In genomic region chr1:30809514-30810263, GRCh38 we compare ENCODE assay signal across 10 cellular contexts. TPM values are rescaled to one million over a fixed set of nuclear protein-coding genes. Genes with fewer than 3 reads are reported as not detected.
DNase-seq lines count a peak whose midpoint lies in the region; ATAC-seq, FAIRE-seq and TF ChIP-seq lines count a peak whose summit lies in the region.
"Had no signal": no experiment of that assay in that cellular context is flagged by ENCODE, and none has a peak within 500 bp of the region (broad histone marks: within the 10 kb centered on the region; RNA-seq: fewer than 3 reads in every experiment).

No MANE protein-coding gene starts in this region.

- no peaks in the 10 kb centered on the region for H4K20me1 ChIP-seq in keratinocyte (ENCODE audit: control insufficient read depth, extremely low read depth, insufficient read depth, low read length)

- peak overlapping the region; percentile 26 for H3K4me2 ChIP-seq in keratinocyte (ENCODE audit: control insufficient read depth, extremely low read depth, insufficient read depth, low read depth, low read length)

- H3K9ac ChIP-seq in keratinocyte (ENCODE audit: control insufficient read depth, extremely low read depth, insufficient read depth, low read length), result no peak overlapping the region

- no peak for TF ChIP-seq CTCF in heart left ventricle (IDR thresholded peaks at IDR 0.05)
- TF ChIP-seq CTCF in right atrium auricular region (IDR thresholded peaks at IDR 0.05), result no peak
- no peak for TF ChIP-seq CTCF in astrocyte of the spinal cord (IDR thresholded peaks at IDR 0.05; ENCODE audit: low read depth, low read length)
- TF ChIP-seq CTCF in keratinocyte (optimal IDR thresholded peaks at IDR 0.05 in 1 of 3, IDR thresholded peaks at IDR 0.05 in 1 of 3, conservative IDR thresholded peaks at IDR 0.05 in 1 of 3; ENCODE audit: extremely low read depth in 1 of 3, insufficient read depth in 2 of 3, low read length in 3 of 3), result no peak
- TF ChIP-seq CTCF in body of pancreas (IDR thresholded peaks at IDR 0.05), result no peak

- peak; percentile 88 for FAIRE-seq in keratinocyte (lab: Jason Lieb, UNC)

- H3K4me3 ChIP-seq in heart left ventricle (no peak overlapping the region), right atrium auricular region (no peak overlapping the region), astrocyte of the spinal cord (ENCODE audit: low read depth, low read length) (no peak overlapping the region), keratinocyte (ENCODE audit: control insufficient read depth in 2 of 3, extremely low read depth in 1 of 3, insufficient read depth in 2 of 3, low read depth in 1 of 3, low read length in 3 of 3) (no peak overlapping the region), aorta (ENCODE audit: low read length in 2 of 2) (no peak overlapping the region), body of pancreas (no peak overlapping the region)

- H3K36me3 ChIP-seq in heart left ventricle (no peaks in the 10 kb centered on the region), right atrium auricular region (no peaks in the 10 kb centered on the region), keratinocyte (ENCODE audit: control insufficient read depth in 2 of 2, extremely low read depth in 1 of 2, insufficient read depth in 2 of 2, low read length in 2 of 2) (no peaks in the 10 kb centered on the region), aorta (ENCODE audit: control insufficient read depth in 1 of 2, insufficient read depth in 2 of 2, low read length in 1 of 2) (no peaks in the 10 kb centered on the region), body of pancreas (replicated peaks in 1 of 2; ENCODE audit: insufficient read depth in 1 of 2, low read depth in 2 of 2) (no peaks in the 10 kb centered on the region)

- WGBS in heart left ventricle, 4 donors, result 34 to 44% (median 36%) methylated on average over 14 of the region's 14 CpGs
- 55 to 57% methylated on average over 14 of the region's 14 CpGs for WGBS in aorta, 2 donors
- WGBS in body of pancreas, 2 donors, result 52 to 55% methylated on average over 14 of the region's 14 CpGs

- H3K9me3 ChIP-seq in heart left ventricle (no peaks in the 10 kb centered on the region), right atrium auricular region (no peaks in the 10 kb centered on the region), keratinocyte (ENCODE audit: control insufficient read depth, low read depth, low read length) (no peaks in the 10 kb centered on the region), aorta (ENCODE audit: control insufficient read depth, low read length) (no peaks in the 10 kb centered on the region), body of pancreas (no peaks in the 10 kb centered on the region)

- H3K79me2 ChIP-seq in keratinocyte (ENCODE audit: control insufficient read depth, insufficient read depth, low read length), result no peaks in the 10 kb centered on the region

- dilution Hi-C loops in keratinocyte (cut with MboI; ENCODE audit: extremely low pct_ligation_motif_present, low sequenced_read_pairs), result loop anchor here (25.0 kb wide), 1 partner anchor 103 kb away; the partner anchor contains the start of gene SDC3

- H3K27me3 ChIP-seq in heart left ventricle (peaks cover 0 to 35% (median 0%) of the 10 kb centered on the region in 9 donors), right atrium auricular region (no peaks in the 10 kb centered on the region), keratinocyte (ENCODE audit: control insufficient read depth, extremely low read depth, insufficient read depth, low read length) (peaks cover 50% of the 10 kb centered on the region), aorta (ENCODE audit: control insufficient read depth in 1 of 2, insufficient read depth in 2 of 2, low read length in 1 of 2) (no peaks in the 10 kb centered on the region), body of pancreas (no peaks in the 10 kb centered on the region)

- intact Hi-C loops in heart left ventricle (cut with DNase I) (loop anchor here in 1 of 10 donors (5.0 kb wide), 1 partner anchor 43 kb away; no protein-coding TSS in a partner anchor), aorta (cut with DNase I) (no loop called here), left colon (cut with DNase I, micrococcal nuclease) (no loop called here), body of pancreas (cut with DNase I) (no loop called here)

- in situ Hi-C loops in astrocyte of the spinal cord (cut with HindIII; ENCODE audit: low sequenced_read_pairs), result no loop called here

- H3K4me1 ChIP-seq in heart left ventricle, result peaks cover 3 to 35% (median 25%) of the 10 kb centered on the region in 12 donors
- peaks cover 0 to 36% of the 10 kb centered on the region in 2 donors for H3K4me1 ChIP-seq in right atrium auricular region
- peaks cover 11% of the 10 kb centered on the region for H3K4me1 ChIP-seq in keratinocyte (ENCODE audit: control insufficient read depth, extremely low read depth, insufficient read depth, low read length)
- peaks cover 0 to 3% of the 10 kb centered on the region in 2 donors for H3K4me1 ChIP-seq in aorta (ENCODE audit: control insufficient read depth in 1 of 2, insufficient read depth in 2 of 2, low read length in 2 of 2)
- H3K4me1 ChIP-seq in body of pancreas, result peaks cover 8% of the 10 kb centered on the region

- peak in 3 of 4 donors; percentile 61 to 82 (median 63) for ATAC-seq in heart left ventricle
- peak; percentile 66 for ATAC-seq in aorta (ENCODE audit: low FRiP score)
- no peak for ATAC-seq in left colon
- ATAC-seq in body of pancreas, result no peak
- no peak for ATAC-seq in HG03135 (IDR thresholded peaks at IDR 0.05; ENCODE audit: unreplicated experiment)
- ATAC-seq: esophagus mucosa had no signal

- H3K27ac ChIP-seq in heart left ventricle (peak overlapping the region in 6 of 12 donors; percentile 10 to 77 (median 14)), right atrium auricular region (peak overlapping the region in 1 of 2 donors; percentile 44), keratinocyte (ENCODE audit: control insufficient read depth, insufficient read depth, low read length) (no peak overlapping the region), aorta (ENCODE audit: low read depth in 1 of 2, low read length in 2 of 2) (no peak overlapping the region), body of pancreas (no peak overlapping the region)

- no peak overlapping the region for H2AFZ ChIP-seq in keratinocyte (ENCODE audit: control insufficient read depth, low read length)

- H3K9me1 ChIP-seq in keratinocyte (ENCODE audit: control insufficient read depth, extremely low read depth, insufficient read depth, low read length), result no peaks in the 10 kb centered on the region

- DNase-seq in heart left ventricle, result no peak
- no peak for DNase-seq in right atrium auricular region (ENCODE audit: low spot score)
- peak; percentile 85 for DNase-seq in astrocyte of the spinal cord (ENCODE audit: low read depth, low spot score)
- no peak for DNase-seq in keratinocyte (ENCODE audit: low read depth, low spot score)
- DNase-seq in aorta, result no peak
- no peak for DNase-seq in left colon
- DNase-seq in body of pancreas, result no peak
- DNase-seq: CD4-positive, alpha-beta T cell had no signal

- TF ChIP-seq POLR2A in heart left ventricle (IDR thresholded peaks at IDR 0.05), result no peak
- no peak for TF ChIP-seq POLR2A in body of pancreas (IDR thresholded peaks at IDR 0.05)

RNA-seq across cellular contexts. Expression of gene LAPTM5, which starts 52.1 kb away (rescaled TPM):
- total RNA-seq in heart left ventricle (100 to 1,000 TPM in 1 of 9 donors, 10 to 100 TPM in 7, 1 to 10 TPM in 1; 9.4 to 260 (median 14.3) TPM), right atrium auricular region (10 to 100 TPM; 17.4 to 62.8 TPM), aorta (100 to 1,000 TPM; 114 to 116 TPM), left colon (10 to 100 TPM; 10.7 to 49.1 TPM), body of pancreas (10 to 100 TPM in 1 of 2 donors, 1 to 10 TPM in 1; 6.3 to 25.2 TPM)
- polyA plus RNA-seq in heart left ventricle (10 to 100 TPM in 1 of 2 donors, 1 to 10 TPM in 1; 6.9 to 28.7 TPM), keratinocyte (0.18 to 0.40 TPM (median 0.25 TPM) in 3 replicates), aorta (100 to 1,000 TPM in 1 of 2 donors, 10 to 100 TPM in 1; 18.0 to 122 TPM)
- polyA plus RNA-seq in keratinocyte (2011; ENCODE audit: low read depth), result 0.37 TPM
- polyA plus RNA-seq in keratinocyte (2011; cell fraction: cytosol; rRNA removed), result 0.13 and 0.16 TPM in 2 replicates
- 0.15 TPM in 1 of 2 replicates, not detected in the other for polyA plus RNA-seq in keratinocyte (2011; cell fraction: nucleus; rRNA removed)
- 0.15 and 0.68 TPM in 2 replicates for polyA plus RNA-seq in keratinocyte (2012; ENCODE audit: low replicate concordance)
- 0.76 to 2.1 TPM in 2 of 3 replicates, not detected in the other for polyA minus RNA-seq in keratinocyte
- polyA minus RNA-seq in keratinocyte (2011; cell fraction: cytosol; rRNA and poly(A)+ RNA removed), result not detected
- not detected in 2 replicates for polyA minus RNA-seq in keratinocyte (2011; cell fraction: nucleus; rRNA and poly(A)+ RNA removed)

Comparison
In these comparisons a context has a peak if more than half of its experiments do, and no peak if none do; other contexts are left out.
1. ATAC-seq: peak in heart left ventricle (3 of 4) and aorta (single experiment); none in left colon (single experiment), body of pancreas (single experiment) and HG03135 (single experiment).